Comparison of ENCODE assay signal across 9 cellular contexts in genomic region chr11:133163463-133164419, GRCh38.
DNase-seq lines count a peak whose midpoint lies in the region; ATAC-seq and TF ChIP-seq lines count a peak whose summit lies in the region.
"Had no signal": no experiment of that assay in that cellular context is flagged by ENCODE, and none has a peak within 500 bp of the region (broad histone marks: within the 10 kb centered on the region; RNA-seq: fewer than 3 reads in every experiment).

No MANE protein-coding gene starts in this region.

- no peaks in the 10 kb centered on the region for H3K27me3 Mint-ChIP-seq in activated CD4-positive, alpha-beta T cell treated with anti-CD3 and anti-CD28 coated beads, Interleukin-2, amount 10 ng/mL, durations not matched to agents 24 days and 14 days
- H3K27me3 Mint-ChIP-seq in MCF 10A (ENCODE audit: insufficient read depth, unreplicated experiment), result no peaks in the 10 kb centered on the region
- no peaks in the 10 kb centered on the region for H3K27me3 Mint-ChIP-seq in CD8-positive, alpha-beta T cell (ENCODE audit: low read depth)

- peak; percentile 30 for TF ChIP-seq CTCF in MCF 10A (IDR thresholded peaks at IDR 0.05; ENCODE audit: unreplicated experiment)
- no peak for TF ChIP-seq CTCF in CD8-positive, alpha-beta T cell (IDR thresholded peaks at IDR 0.05)

- ATAC-seq in HG02798 (IDR thresholded peaks at IDR 0.05; ENCODE audit: poor library complexity, unreplicated experiment) (peak; percentile 70), left colon (peak; percentile 56), HG02642 (IDR thresholded peaks at IDR 0.05; ENCODE audit: poor library complexity, unreplicated experiment) (no peak)
- ATAC-seq in CD8-positive, alpha-beta T cell, result no peak

- CTCF ChIA-PET in MCF 10A (lab: Yijun Ruan, JAX), result interaction anchor here (0.6 to 2.4 kb wide), 17 partner anchors 8 to 1624 kb away, joined by 3 to 19 read pairs (median 3); no protein-coding TSS in a partner anchor
- CTCF ChIA-PET in CD8-positive, alpha-beta T cell (lab: Charles Lee), result no interaction called here

- no peaks in the 10 kb centered on the region for H3K27me3 ChIP-seq in CD8-positive, alpha-beta T cell (ENCODE audit: insufficient read depth, low read length)

- H3K9me3 ChIP-seq in CD8-positive, alpha-beta T cell (ENCODE audit: low read length), result no peaks in the 10 kb centered on the region

- no peak overlapping the region for H3K4me3 ChIP-seq in CD8-positive, alpha-beta T cell (ENCODE audit: low read depth, low read length)

- H3K4me3 Mint-ChIP-seq in activated CD4-positive, alpha-beta T cell treated with anti-CD3 and anti-CD28 coated beads, Interleukin-2, amount 10 ng/mL, durations not matched to agents 24 days and 14 days, result no peak overlapping the region
- no peak overlapping the region for H3K4me3 Mint-ChIP-seq in MCF 10A (ENCODE audit: unreplicated experiment)
- no peak overlapping the region for H3K4me3 Mint-ChIP-seq in CD8-positive, alpha-beta T cell
- H3K4me3 Mint-ChIP-seq: stimulated activated naive CD8-positive, alpha-beta T cell treated with anti-CD3 and anti-CD28 coated beads, Interleukin-15, Interleukin-2, amounts not matched to agents 100 ng/mL and 50 ng/mL, for 24 hours had no signal

- no peaks in the 10 kb centered on the region for H3K36me3 Mint-ChIP-seq in activated CD4-positive, alpha-beta T cell treated with anti-CD3 and anti-CD28 coated beads, Interleukin-2, amount 10 ng/mL, durations not matched to agents 24 days and 14 days (ENCODE audit: low read depth)
- H3K36me3 Mint-ChIP-seq in MCF 10A (ENCODE audit: insufficient read depth, unreplicated experiment), result peaks cover 4% of the 10 kb centered on the region
- no peaks in the 10 kb centered on the region for H3K36me3 Mint-ChIP-seq in CD8-positive, alpha-beta T cell

- DNase-seq in activated CD4-positive, alpha-beta T cell treated with anti-CD3 and anti-CD28 coated beads, Interleukin-2, amount 10 ng/mL, durations not matched to agents 24 days and 14 days, result peak; percentile 68
- DNase-seq in activated CD4-positive, alpha-beta T cell treated with anti-CD3 and anti-CD28 coated beads for 1 hour, result no peak
- peak; percentile 32 for DNase-seq in NCI-H2227 treated with DMSO at 0.1 percent for 48 hours (lab: John Stamatoyannopoulos, UW)
- DNase-seq in MCF 10A (ENCODE audit: unreplicated experiment), result no peak
- DNase-seq in left colon, result no peak
- no peak for DNase-seq in CD8-positive, alpha-beta T cell

- H3K9me3 Mint-ChIP-seq in activated CD4-positive, alpha-beta T cell treated with anti-CD3 and anti-CD28 coated beads, Interleukin-2, amount 10 ng/mL, durations not matched to agents 24 days and 14 days, result no peaks in the 10 kb centered on the region
- peaks cover 10% of the 10 kb centered on the region for H3K9me3 Mint-ChIP-seq in MCF 10A (ENCODE audit: unreplicated experiment)
- no peaks in the 10 kb centered on the region for H3K9me3 Mint-ChIP-seq in CD8-positive, alpha-beta T cell
- H3K9me3 Mint-ChIP-seq: stimulated activated naive CD8-positive, alpha-beta T cell treated with anti-CD3 and anti-CD28 coated beads, Interleukin-15, Interleukin-2, amounts not matched to agents 100 ng/mL and 50 ng/mL, for 24 hours had no signal

- no peak overlapping the region for H3K27ac ChIP-seq in CD8-positive, alpha-beta T cell (ENCODE audit: low read depth, low read length)

- no peak overlapping the region for H3K27ac Mint-ChIP-seq in activated CD4-positive, alpha-beta T cell treated with anti-CD3 and anti-CD28 coated beads, Interleukin-2, amount 10 ng/mL, durations not matched to agents 24 days and 14 days
- no peak overlapping the region for H3K27ac Mint-ChIP-seq in MCF 10A (ENCODE audit: low read depth, unreplicated experiment)
- H3K27ac Mint-ChIP-seq in CD8-positive, alpha-beta T cell, result no peak overlapping the region
- H3K27ac Mint-ChIP-seq: stimulated activated naive CD8-positive, alpha-beta T cell treated with anti-CD3 and anti-CD28 coated beads, Interleukin-15, Interleukin-2, amounts not matched to agents 100 ng/mL and 50 ng/mL, for 24 hours had no signal

- intact Hi-C loops in activated CD4-positive, alpha-beta T cell treated with anti-CD3 and anti-CD28 coated beads, Interleukin-2, amount 10 ng/mL, durations not matched to agents 24 days and 14 days (cut with micrococcal nuclease), result loop anchor here (5.0 kb wide), 1 partner anchor 86 kb away; no protein-coding TSS in a partner anchor
- intact Hi-C loops in MCF 10A (cut with micrococcal nuclease) (loop anchor here (2.0 kb wide), 1 partner anchor 85 kb away; no protein-coding TSS in a partner anchor), left colon (cut with DNase I, micrococcal nuclease) (no loop called here)
- intact Hi-C loops in CD8-positive, alpha-beta T cell (cut with DNase I, micrococcal nuclease), result no loop called here

- no peaks in the 10 kb centered on the region for H3K36me3 ChIP-seq in CD8-positive, alpha-beta T cell (ENCODE audit: insufficient read depth, low read length)

- H3K4me1 ChIP-seq in CD8-positive, alpha-beta T cell (ENCODE audit: insufficient read depth, low read length), result no peaks in the 10 kb centered on the region

- no peaks in the 10 kb centered on the region for H3K4me1 Mint-ChIP-seq in activated CD4-positive, alpha-beta T cell treated with anti-CD3 and anti-CD28 coated beads, Interleukin-2, amount 10 ng/mL, durations not matched to agents 24 days and 14 days
- no peaks in the 10 kb centered on the region for H3K4me1 Mint-ChIP-seq in MCF 10A (ENCODE audit: insufficient read depth, unreplicated experiment)
- no peaks in the 10 kb centered on the region for H3K4me1 Mint-ChIP-seq in CD8-positive, alpha-beta T cell (ENCODE audit: low read depth)

- BruUV-seq in MCF 10A (replicated peaks; lab: Mats Ljungman, UMichigan), result no TSS peak

- POLR2A ChIA-PET in MCF 10A (lab: Yijun Ruan, JAX), result no interaction called here
- POLR2A ChIA-PET in CD8-positive, alpha-beta T cell (lab: Charles Lee), result no interaction called here

Comparison
In these comparisons a context has a peak if more than half of its experiments do, and no peak if none do; other contexts are left out.
1. DNase-seq: peak in activated CD4-positive, alpha-beta T cell treated with anti-CD3 and anti-CD28 coated beads, Interleukin-2, amount 10 ng/mL, durations not matched to agents 24 days and 14 days (single experiment) and NCI-H2227 treated with DMSO at 0.1 percent for 48 hours (single experiment); none in activated CD4-positive, alpha-beta T cell treated with anti-CD3 and anti-CD28 coated beads for 1 hour (single experiment), MCF 10A (single experiment), left colon (0 of 2) and CD8-positive, alpha-beta T cell (0 of 7).
2. ATAC-seq: peak in HG02798 (single experiment) and left colon (single experiment); none in HG02642 (single experiment) and CD8-positive, alpha-beta T cell (single experiment).
3. intact Hi-C loops: an anchor here in activated CD4-positive, alpha-beta T cell treated with anti-CD3 and anti-CD28 coated beads, Interleukin-2, amount 10 ng/mL, durations not matched to agents 24 days and 14 days (5.0 kb wide) and MCF 10A (2.0 kb wide); none called in left colon and CD8-positive, alpha-beta T cell.